In genomic region chr1:205229399-205229861, GRCh38 we compare ENCODE assay signal across 8 cellular contexts. TPM values are rescaled to one million over a fixed set of nuclear protein-coding genes. Genes with fewer than 3 reads are reported as not detected.
DNase-seq lines count a peak whose midpoint lies in the region; ATAC-seq and TF ChIP-seq lines count a peak whose summit lies in the region.

No MANE protein-coding gene starts in this region.

- DNase-seq in AG04449 (ENCODE audit: low read depth, low spot score) = no peak
- peak; percentile 88 for DNase-seq in NCI-H345 (lab: John Stamatoyannopoulos, UW)
- peak; percentile 64 to 71 for DNase-seq in activated CD4-positive, alpha-beta T cell treated with anti-CD3 and anti-CD28 coated beads for 4 hours
- peak; percentile 70 for DNase-seq in choroid plexus epithelial cell (ENCODE audit: low read depth)
- no peak for DNase-seq in left lung
- peak; percentile 56 for DNase-seq in stimulated activated CD4-positive, alpha-beta T cell treated with anti-CD3 and anti-CD28 coated beads, Interleukin-4, amount 100 ng/mL, for 1 hour

- H3K27me3 ChIP-seq in left lung = peaks cover 0 to 37% of the 10 kb centered on the region in 2 donors

- H3K9me3 ChIP-seq in left lung = no peaks in the 10 kb centered on the region

- peak; percentile 17 for TF ChIP-seq CTCF in AG04449 (IDR thresholded peaks at IDR 0.05; ENCODE audit: insufficient read depth, low read length, missing control alignments)
- peak; percentile 31 for TF ChIP-seq CTCF in choroid plexus epithelial cell (conservative IDR thresholded peaks at IDR 0.05; ENCODE audit: low read depth, low read length)
- no peak for TF ChIP-seq CTCF in left lung (IDR thresholded peaks at IDR 0.05)

- H3K36me3 ChIP-seq in left lung = no peaks in the 10 kb centered on the region

- peaks cover 7 to 35% of the 10 kb centered on the region in 2 donors for H3K4me1 ChIP-seq in left lung

- ATAC-seq in GM21529 (IDR thresholded peaks at IDR 0.05; ENCODE audit: unreplicated experiment) (peak; percentile 42), left lung (peak; percentile 70), HG03135 (IDR thresholded peaks at IDR 0.05; ENCODE audit: unreplicated experiment) (no peak)

- H3K4me3 ChIP-seq in AG04449 (ENCODE audit: low read depth, low read length) = peak overlapping the region; percentile 30
- H3K4me3 ChIP-seq in choroid plexus epithelial cell (ENCODE audit: low read depth, low read length) = no peak overlapping the region
- H3K4me3 ChIP-seq in left lung = peak overlapping the region; percentile 41 to 53

- intact Hi-C loops in left lung (cut with DNase I) = no loop called here

- CTCF ChIA-PET in AG04449 (lab: Yijun Ruan, JAX) = interaction anchor here (0.6 to 4.7 kb wide), 21 partner anchors 9 to 257 kb away, joined by 3 to 37 read pairs (median 5); no protein-coding TSS in a partner anchor

- no peak overlapping the region for H3K27ac ChIP-seq in left lung

- POLR2A ChIA-PET in AG04449 (lab: Yijun Ruan, JAX) = interaction anchor here (0.6 to 1.4 kb wide), 3 partner anchors 33 to 108 kb away, joined by 4 to 6 read pairs (median 5); partner anchors contain the start of gene RBBP5

RNA-seq across cellular contexts. Expression of gene TMCC2, which starts 1.7 kb away (rescaled TPM):
- 1 to 10 TPM; 3.4 TPM for total RNA-seq in left lung

RNA-seq across cellular contexts. Expression of gene DSTYK, which starts 17.9 kb away (rescaled TPM):
- 10 to 100 TPM; 11.1 to 13.6 TPM for total RNA-seq in left lung

Comparison
In these comparisons a context has a peak if more than half of its experiments do, and no peak if none do; other contexts are left out.
1. DNase-seq: peak in NCI-H345 (single experiment), activated CD4-positive, alpha-beta T cell treated with anti-CD3 and anti-CD28 coated beads for 4 hours (2 of 2), choroid plexus epithelial cell (single experiment) and stimulated activated CD4-positive, alpha-beta T cell treated with anti-CD3 and anti-CD28 coated beads, Interleukin-4, amount 100 ng/mL, for 1 hour (single experiment); none in AG04449 (single experiment) and left lung (0 of 2).
2. CTCF ChIP-seq: peak in AG04449 (single experiment) and choroid plexus epithelial cell (single experiment); none in left lung (0 of 2).